38 cellular contexts compared by ENCODE assay signal in the genomic region with DNA sequence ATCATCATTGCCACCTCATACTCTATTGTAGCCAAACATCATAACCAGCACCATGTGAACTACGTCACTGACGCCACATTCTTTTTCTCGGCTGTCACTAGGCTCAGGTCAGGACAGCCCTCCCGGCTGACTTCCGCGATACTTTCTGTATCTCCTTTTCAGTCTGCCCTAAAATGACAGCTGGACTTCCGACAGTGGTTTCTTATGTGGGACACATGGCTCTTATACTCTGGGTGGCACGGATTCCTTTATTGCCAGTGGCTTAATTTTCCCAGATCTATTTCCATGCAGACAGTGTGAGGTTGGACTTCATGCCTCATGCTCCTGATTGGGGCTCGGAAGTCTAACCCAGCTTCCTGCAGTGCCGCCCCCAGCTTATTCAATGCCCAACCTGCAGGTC. TPM values are rescaled to one million over a fixed set of nuclear protein-coding genes. Genes with fewer than 3 reads are reported as not detected.
"Had no signal": no experiment of that assay in that cellular context is flagged by ENCODE, and none has a peak within 500 bp of the region (broad histone marks: within the 10 kb centered on the region; RNA-seq: fewer than 3 reads in every experiment).

No MANE protein-coding gene starts in this region.

- H3K4me3 ChIP-seq: adrenal gland, body of pancreas, cardiac muscle cell, colonic mucosa, esophagus squamous epithelium, gastroesophageal sphincter had no signal

- H3K9me3 ChIP-seq: adrenal gland, body of pancreas, colonic mucosa, esophagus squamous epithelium, gastroesophageal sphincter had no signal

- H3K27ac ChIP-seq: adrenal gland, body of pancreas, cardiac muscle cell, colonic mucosa, epithelial cell of prostate, esophagus squamous epithelium, gastroesophageal sphincter, WERI-Rb-1 had no signal

- H3K36me3 ChIP-seq: adrenal gland, cardiac muscle cell, colonic mucosa, esophagus squamous epithelium, gastroesophageal sphincter, WERI-Rb-1 had no signal

- DNase-seq: activated B cell treated with CpG ODN at 0.5 μM for 24 hours; activated CD4-positive, alpha-beta T cell treated with anti-CD3 and anti-CD28 coated beads for 48 hours; activated CD4-positive, alpha-beta T cell treated with anti-CD3 and anti-CD28 coated beads, Interleukin-2, amount 50 U/mL, for 1 hour; activated CD4-positive, alpha-beta T cell treated with anti-CD3 and anti-CD28 coated beads, Interleukin-2, amount 50 U/mL, for 48 hours; activated CD8-positive, alpha-beta memory T cell treated with anti-CD3 and anti-CD28 coated beads for 24 hours; activated CD8-positive, alpha-beta T cell treated with anti-CD3 and anti-CD28 coated beads for 36 hours; activated effector memory CD4-positive, alpha-beta T cell treated with anti-CD3 and anti-CD28 coated beads, Interleukin-2, amount 50 U/mL, for 16 hours; activated naive CD4-positive, alpha-beta T cell treated with anti-CD3 and anti-CD28 coated beads for 36 hours; activated naive CD8-positive, alpha-beta T cell treated with anti-CD3 and anti-CD28 coated beads for 36 hours; activated naive CD8-positive, alpha-beta T cell treated with anti-CD3 and anti-CD28 coated beads, Interleukin-2, amount 50 U/mL, for 24 hours; activated T-cell treated with anti-CD3 and anti-CD28 coated beads, Interleukin-2, amount 50 U/mL, for 1 hour; activated T-cell treated with anti-CD3 and anti-CD28 coated beads, Interleukin-2, amount 50 U/mL, for 48 hours; adrenal gland; amygdala; aorta; body of pancreas; central memory CD4-positive, alpha-beta T cell; cerebellar nuclear complex; colonic mucosa; effector CD8-positive, alpha-beta T cell; esophagus squamous epithelium; foreskin melanocyte; T-helper 1 cell; T-helper 17 cell; T1000; WERI-Rb-1 had no signal

- H3K27me3 ChIP-seq: body of pancreas, cardiac muscle cell, colonic mucosa, esophagus squamous epithelium, gastroesophageal sphincter had no signal

- H3K4me1 ChIP-seq: adrenal gland, body of pancreas, colonic mucosa had no signal

- ATAC-seq: activated CD4-positive, CD25-positive, alpha-beta regulatory T cell treated with anti-CD3 and anti-CD28 coated beads, Interleukin-2, amount 50 U/mL, for 24 hours; activated CD8-positive, alpha-beta T cell treated with anti-CD3 and anti-CD28 coated beads for 36 hours; activated naive CD8-positive, alpha-beta T cell treated with anti-CD3 and anti-CD28 coated beads, Interleukin-2, amount 50 U/mL, for 24 hours; body of pancreas; gastroesophageal sphincter; T-helper 17 cell had no signal

RNA-seq across cellular contexts. Expression of a gene that starts 39.9 kb away (rescaled TPM):
- total RNA-seq: activated B cell treated with CpG ODN at 0.5 μM for 24 hours; activated CD8-positive, alpha-beta T cell treated with anti-CD3 and anti-CD28 coated beads for 36 hours; activated naive CD4-positive, alpha-beta T cell treated with anti-CD3 and anti-CD28 coated beads for 36 hours; activated naive CD8-positive, alpha-beta T cell treated with anti-CD3 and anti-CD28 coated beads for 36 hours; activated T-helper 1 cell treated with anti-CD3 and anti-CD28 coated beads, Interleukin-12 subunit alpha, Interleukin-12 subunit beta, Interleukin-2, Interleukin-4 antibody, amounts not matched to agents 30 ng/mL and 10 ng/mL and 1 ng/mL, durations not matched to agents 14 hours and 24 hours and 36 hours; activated T-helper 2 cell treated with anti-CD3 and anti-CD28 coated beads, Interferon-gamma antibody, Interleukin-2, Interleukin-4, amounts not matched to agents 10 μg/mL and 5 μg/mL and 100 μg/mL, durations not matched to agents 14 hours and 24 hours and 36 hours; adrenal gland; aorta; body of pancreas; cardiac muscle cell; colonic mucosa; dermis microvascular lymphatic vessel endothelial cell; endothelial cell of umbilical vein; esophagus squamous epithelium; fibroblast of lung; fibroblast of villous mesenchyme; gastroesophageal sphincter; glomerular endothelial cell; T-helper 17 cell had no signal
- polyA plus RNA-seq: adrenal gland, aorta, cardiac muscle cell, endothelial cell of umbilical vein, esophagus, fibroblast of lung had no signal
